ENCODE assay signal across 8 cellular contexts in the genomic region with DNA sequence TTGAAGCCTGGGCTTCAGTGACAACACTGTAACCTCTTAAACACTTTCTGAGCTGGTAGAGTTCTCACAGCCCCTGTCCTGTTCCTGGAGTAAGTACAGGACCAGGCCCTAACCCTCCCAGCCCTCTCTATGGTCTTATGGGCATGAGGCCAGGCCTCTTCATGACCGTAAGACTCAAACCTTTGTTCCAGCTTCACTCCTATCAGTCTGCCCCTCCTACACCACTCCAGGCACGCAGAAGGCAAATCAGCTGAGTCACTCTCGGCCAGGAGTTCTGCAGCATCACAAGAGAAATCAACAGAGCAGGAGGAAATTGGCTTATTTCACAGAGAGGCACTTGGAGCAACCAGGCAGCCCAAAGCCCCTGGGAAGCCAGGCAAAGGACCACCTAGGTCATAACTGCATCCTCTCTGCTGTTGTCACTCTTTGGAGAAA. TPM values are rescaled to one million over a fixed set of nuclear protein-coding genes. Genes with fewer than 3 reads are reported as not detected.
DNase-seq lines count a peak whose midpoint lies in the region; ATAC-seq, FAIRE-seq and TF ChIP-seq lines count a peak whose summit lies in the region.

No MANE protein-coding gene starts in this region.

- CTCF ChIA-PET in K562 (lab: Yijun Ruan, JAX; ENCODE audit: low intra/inter-chr PET ratio) = no interaction called here

- no peaks in the 10 kb centered on the region for H3K27me3 ChIP-seq in K562 (ENCODE audit: control insufficient read depth in 2 of 2, insufficient read depth in 2 of 2, low read length in 2 of 2)

- peak; percentile 87 for DNase-seq in DMS153 treated with DMSO at 0.1 percent for 48 hours (lab: John Stamatoyannopoulos, UW; ENCODE audit: unreplicated experiment)
- peak; percentile 85 for DNase-seq in NCI-H2029 (lab: John Stamatoyannopoulos, UW)
- DNase-seq in K562 (ENCODE audit: extremely low read depth in 1 of 4, low spot score in 3 of 4) = peak; percentile 61 to 93 (median 74)
- DNase-seq in mucosa of descending colon = peak in 2 of 3 donors; percentile 41 to 54
- DNase-seq in GM19238 (ENCODE audit: insufficient read length, low spot score) = no peak
- DNase-seq in activated CD4-positive, alpha-beta T cell treated with anti-CD3 and anti-CD28 coated beads, Interleukin-2, amount 50 U/mL, for 48 hours = no peak
- DNase-seq in effector memory CD8-positive, alpha-beta T cell = no peak

- H3K4me3 Mint-ChIP-seq in effector memory CD8-positive, alpha-beta T cell = no peak overlapping the region

- H3K27ac Mint-ChIP-seq in effector memory CD8-positive, alpha-beta T cell = no peak overlapping the region

- H3K4me1 Mint-ChIP-seq in effector memory CD8-positive, alpha-beta T cell (ENCODE audit: low read depth in 2 of 2) = peaks cover 3 to 4% of the 10 kb centered on the region in 2 donors

- ATAC-seq in K562 (peak; percentile 99), mucosa of descending colon (peak; percentile 94), GM19395 (IDR thresholded peaks at IDR 0.05; ENCODE audit: unreplicated experiment) (no peak)
- no peak for ATAC-seq in effector memory CD8-positive, alpha-beta T cell (replicated peaks)

- H3K4me1 ChIP-seq in K562 (replicated peaks in 1 of 2; ENCODE audit: control insufficient read depth in 2 of 2, insufficient read depth in 2 of 2, low read length in 2 of 2) = peaks cover 17% of the 10 kb centered on the region in 2 experiments; a peak in 3 of 5 replicates
- peaks cover 5% of the 10 kb centered on the region for H3K4me1 ChIP-seq in mucosa of descending colon (ENCODE audit: low read depth)

- no peak overlapping the region for H3K4me3 ChIP-seq in K562
- no peak overlapping the region for H3K4me3 ChIP-seq in mucosa of descending colon

- peak overlapping the region; percentile 51 for H3K27ac ChIP-seq in K562 (ENCODE audit: extremely low read depth, low read depth, low read length)

- H3K9me3 ChIP-seq in K562 (replicated peaks; ENCODE audit: control insufficient read depth, insufficient read depth, low read depth, low read length) (no peaks in the 10 kb centered on the region), mucosa of descending colon (no peaks in the 10 kb centered on the region)

- intact Hi-C loops in K562 (cut with micrococcal nuclease) = no loop called here
- intact Hi-C loops in mucosa of descending colon (cut with DNase I, micrococcal nuclease) = no loop called here

- peak overlapping the region; percentile 81 for H2AFZ ChIP-seq in K562 (ENCODE audit: low read depth, low read length)

- WGBS in K562 (ENCODE audit: insufficient coverage, low coverage, missing lambda C conversion rate) = 0% methylated on average over 3 of the region's 3 CpGs

- POLR2A ChIA-PET in K562 (lab: Yijun Ruan, JAX) = interaction anchor here (0.5 to 1.0 kb wide), 5 partner anchors 8 to 35 kb away, joined by 3 to 4 read pairs (median 4); no protein-coding TSS in a partner anchor

- TF ChIP-seq EP300 in K562 (IDR thresholded peaks at IDR 0.05; ENCODE audit: low read length) = no peak; the same call in 1 of the 2 replicates

- no peaks in the 10 kb centered on the region for H3K9me3 Mint-ChIP-seq in effector memory CD8-positive, alpha-beta T cell

- peak overlapping the region in 1 of 2 experiments; percentile 45; a peak in 1 of 4 replicates for H3K9ac ChIP-seq in K562 (ENCODE audit: insufficient read depth in 1 of 2, low read depth in 2 of 2, low read length in 2 of 2)

- H3K36me3 ChIP-seq in K562 (ENCODE audit: control insufficient read depth, insufficient read depth, low read length) = no peaks in the 10 kb centered on the region
- H3K36me3 ChIP-seq in mucosa of descending colon (ENCODE audit: low read depth) = no peaks in the 10 kb centered on the region

- H3K36me3 Mint-ChIP-seq in effector memory CD8-positive, alpha-beta T cell (ENCODE audit: insufficient read depth) = no peaks in the 10 kb centered on the region

- H3K79me2 ChIP-seq in K562 (ENCODE audit: control insufficient read depth, insufficient read depth, low read length) = no peaks in the 10 kb centered on the region

- peak overlapping the region; percentile 52 for H3K4me2 ChIP-seq in K562 (ENCODE audit: insufficient read depth, low read length)

- in situ Hi-C loops in K562 (cut with MboI) = no loop called here

- peaks cover 48 to 70% of the 10 kb centered on the region in 2 donors for H3K27me3 Mint-ChIP-seq in effector memory CD8-positive, alpha-beta T cell

- H3K9me1 ChIP-seq in K562 (ENCODE audit: control insufficient read depth, insufficient read depth, low read length) = no peaks in the 10 kb centered on the region

- peak; percentile 97 for FAIRE-seq in K562 (lab: Jason Lieb, UNC)

- BruUV-seq in K562 (replicated peaks; lab: Mats Ljungman, UMichigan) = no TSS peak

- no peak for TF ChIP-seq CTCF in K562 (IDR thresholded peaks at IDR 0.05 in 2 of 3, conservative IDR thresholded peaks at IDR 0.05 in 1 of 3; ENCODE audit: insufficient read depth in 2 of 3, low read depth in 1 of 3, low read length in 3 of 3)
- no peak for TF ChIP-seq CTCF in mucosa of descending colon (IDR thresholded peaks at IDR 0.05)

- TF ChIP-seq RAD21 in K562 (CRISPR knock-in tag; conservative IDR thresholded peaks at IDR 0.05 in 1 of 2, IDR thresholded peaks at IDR 0.05 in 1 of 2) = no peak

- TF ChIP-seq POLR2A in K562 (conservative IDR thresholded peaks at IDR 0.05) = no peak

- no peaks in the 10 kb centered on the region for H4K20me1 ChIP-seq in K562 (replicated peaks; ENCODE audit: control insufficient read depth, insufficient read depth, low read length)

TF ChIP-seq in K562, 482 proteins besides CTCF, POLR2A, EP300 and RAD21 (continues in another document):
- TF ChIP-seq CBX3 (IDR thresholded peaks at IDR 0.05; ENCODE audit: borderline replicate concordance in 1 of 2, low read length in 2 of 2) (no peak), SMAD4 (CRISPR knock-in tag; conservative IDR thresholded peaks at IDR 0.05) (peak; percentile 47; the same call in 1 of the 2 replicates), SMARCC2 (IDR thresholded peaks at IDR 0.05; ENCODE audit: low read depth) (peak; percentile 35; the same call in 1 of the 2 replicates), ZNF263 (CRISPR knock-in tag; IDR thresholded peaks at IDR 0.05; ENCODE audit: borderline replicate concordance) (no peak), NR2C2 (CRISPR knock-in tag; IDR thresholded peaks at IDR 0.05) (no peak), NR2C2 (tag; IDR thresholded peaks at IDR 0.05) (no peak), JUN (IDR thresholded peaks at IDR 0.05; ENCODE audit: borderline replicate concordance, low read depth, low read length) (0 out of 2 replicates have a peak, but pooled peaks have one; percentile 58), JUN (CRISPR knock-in tag; IDR thresholded peaks at IDR 0.05; ENCODE audit: borderline replicate concordance) (no peak), ZNF695 (CRISPR knock-in tag; IDR thresholded peaks at IDR 0.05) (no peak), ZNF354B (CRISPR knock-in tag; IDR thresholded peaks at IDR 0.05) (0 out of 2 replicates have a peak, but pooled peaks have one; percentile 13), RCOR1 (IDR thresholded peaks at IDR 0.05; ENCODE audit: borderline replicate concordance in 1 of 2, low read depth in 2 of 2, low read length in 2 of 2) (peak in 1 of 2 experiments; percentile 83; a peak in 2 of 4 replicates), FOXK2 (conservative IDR thresholded peaks at IDR 0.05 in 1 of 2, IDR thresholded peaks at IDR 0.05 in 1 of 2; ENCODE audit: low read depth in 2 of 2) (0 out of 4 replicates have a peak, but pooled peaks of 1 of the 2 experiments have one; percentile 43), FOXJ2 (tag; IDR thresholded peaks at IDR 0.05) (no peak)
- TF ChIP-seq, protein P1, sequence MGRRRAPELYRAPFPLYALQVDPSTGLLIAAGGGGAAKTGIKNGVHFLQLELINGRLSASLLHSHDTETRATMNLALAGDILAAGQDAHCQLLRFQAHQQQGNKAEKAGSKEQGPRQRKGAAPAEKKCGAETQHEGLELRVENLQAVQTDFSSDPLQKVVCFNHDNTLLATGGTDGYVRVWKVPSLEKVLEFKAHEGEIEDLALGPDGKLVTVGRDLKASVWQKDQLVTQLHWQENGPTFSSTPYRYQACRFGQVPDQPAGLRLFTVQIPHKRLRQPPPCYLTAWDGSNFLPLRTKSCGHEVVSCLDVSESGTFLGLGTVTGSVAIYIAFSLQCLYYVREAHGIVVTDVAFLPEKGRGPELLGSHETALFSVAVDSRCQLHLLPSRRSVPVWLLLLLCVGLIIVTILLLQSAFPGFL (CRISPR knock-in tag; IDR thresholded peaks at IDR 0.05) = no peak

RNA-seq across cellular contexts. Expression of a gene that starts 25.3 kb away (rescaled TPM):
- total RNA-seq in K562 (2011; cell fraction: chromatin; rRNA removed; ENCODE audit: low replicate concordance) = 59.5 and 192 TPM in 2 replicates
- total RNA-seq in K562 (2011; cell fraction: nucleolus; rRNA removed) = 37.7 and 41.8 TPM in 2 replicates
- 62.7 and 85.0 TPM in 2 replicates for total RNA-seq in K562 (2011; cell fraction: nucleoplasm; rRNA removed)
- total RNA-seq in K562 (2014; rRNA removed) = 12.8 and 13.3 TPM in 2 replicates
- 24.2 and 31.3 TPM in 2 replicates for total RNA-seq in K562 (2014; rRNA removed; fragmentation: Illumina TruSeq; extraction: Trizol)
- 18.9 and 21.6 TPM in 2 replicates for total RNA-seq in K562 (2015; rRNA removed; fragmentation: Illumina TruSeq; extraction: Trizol)
- 19.8 and 22.5 TPM in 2 replicates for total RNA-seq in K562 (2021)
- polyA plus RNA-seq in K562 (2011; rRNA removed) = 15.0 and 16.4 TPM in 2 replicates
- 4.9 and 9.2 TPM in 2 replicates for polyA plus RNA-seq in K562 (2011; cell fraction: cytosol; rRNA removed)
- polyA plus RNA-seq in K562 (2011; cell fraction: nucleus; rRNA removed) = 81.7 and 82.2 TPM in 2 replicates
- polyA plus RNA-seq in K562 (2012) = 7.4 and 11.0 TPM in 2 replicates
- 10.8 and 11.4 TPM in 2 replicates for polyA plus RNA-seq in K562 (2014; fragmentation: Illumina TruSeq; extraction: Trizol)
- 10 to 100 TPM in 1 of 2 experiments, 1 to 10 TPM in 1; 3.9 to 10.9 TPM for polyA plus RNA-seq in K562 (2014; fragmentation: Nextera tagmentation; extraction: Ambion mirVana)
- 8.5 and 9.0 TPM in 2 replicates for polyA plus RNA-seq in K562 (2014; rRNA removed)
- 61.9 and 104 TPM in 2 replicates for polyA minus RNA-seq in K562 (2011; rRNA and poly(A)+ RNA removed)
- 13.1 and 16.2 TPM in 2 replicates for polyA minus RNA-seq in K562 (2011; cell fraction: cytosol; rRNA and poly(A)+ RNA removed)
- 78.5 and 164 TPM in 2 replicates for polyA minus RNA-seq in K562 (2011; cell fraction: nucleus; rRNA and poly(A)+ RNA removed)
- 10 to 100 TPM; 33.8 to 53.6 (median 43.8) TPM for total RNA-seq in mucosa of descending colon

Comparison
In these comparisons a context has a peak if more than half of its experiments do, and no peak if none do; other contexts are left out.
1. DNase-seq: peak in DMS153 treated with DMSO at 0.1 percent for 48 hours (single experiment), NCI-H2029 (single experiment), K562 (4 of 4) and mucosa of descending colon (2 of 3); none in GM19238 (single experiment), activated CD4-positive, alpha-beta T cell treated with anti-CD3 and anti-CD28 coated beads, Interleukin-2, amount 50 U/mL, for 48 hours (0 of 2) and effector memory CD8-positive, alpha-beta T cell (0 of 3).
2. ATAC-seq: peak in K562 (single experiment) and mucosa of descending colon (single experiment); none in GM19395 (single experiment) and effector memory CD8-positive, alpha-beta T cell (single experiment).